In genomic region chr1:236366681-236367080, GRCh38 we compare ENCODE assay signal across 6 cellular contexts. TPM values are rescaled to one million over a fixed set of nuclear protein-coding genes. Genes with fewer than 3 reads are reported as not detected.
"Had no signal": no experiment of that assay in that cellular context is flagged by ENCODE, and none has a peak within 500 bp of the region (broad histone marks: within the 10 kb centered on the region; RNA-seq: fewer than 3 reads in every experiment).

No MANE protein-coding gene starts in this region.

RNA-seq across cellular contexts. Expression of gene EDARADD, which starts 27.4 kb away (rescaled TPM):
- total RNA-seq: LHCN-M2, OCI-LY7, PC-9, Peyer's patch, SJSA1 had no signal
- polyA plus RNA-seq: SK-N-SH had no signal
